In genomic region chr1:223142795-223143759, GRCh38 we compare ENCODE assay signal across 8 cellular contexts. TPM values are rescaled to one million over a fixed set of nuclear protein-coding genes. Genes with fewer than 3 reads are reported as not detected.
DNase-seq lines count a peak whose midpoint lies in the region; ATAC-seq and TF ChIP-seq lines count a peak whose summit lies in the region.

TLR5 (minus strand) TSS chr1:223143248; CDS start chr1:223113031, 30,217 bp downstream.

- intact Hi-C loops in activated T-helper 1 cell treated with anti-CD3 and anti-CD28 coated beads, Interleukin-12 subunit alpha, Interleukin-12 subunit beta, Interleukin-2, Interleukin-4 antibody, amounts not matched to agents 30 ng/mL and 10 ng/mL and 1 ng/mL, durations not matched to agents 14 hours and 24 hours and 36 hours (cut with micrococcal nuclease): loop anchor here (1.0 to 5.0 kb wide), 5 partner anchors 10 to 526 kb away; partner anchors contain the start of genes DISP1 and MIA3

- TF ChIP-seq CTCF in fibroblast of the aortic adventitia (IDR thresholded peaks at IDR 0.05; ENCODE audit: insufficient read depth, low read length) (peak; percentile 64), nephron progenitor cell (IDR thresholded peaks at IDR 0.05) (peak; percentile 56)

- H3K4me3 Mint-ChIP-seq in activated T-helper 1 cell treated with anti-CD3 and anti-CD28 coated beads, Interleukin-12 subunit alpha, Interleukin-12 subunit beta, Interleukin-2, Interleukin-4 antibody, amounts not matched to agents 30 ng/mL and 10 ng/mL and 1 ng/mL, durations not matched to agents 14 hours and 24 hours and 36 hours: peak within 1 kb of the TSS; percentile 68
- H3K4me3 Mint-ChIP-seq in nephron progenitor cell: peak within 1 kb of the TSS; percentile 74
- peak within 1 kb of the TSS; percentile 74 for H3K4me3 Mint-ChIP-seq in stimulated activated naive CD8-positive, alpha-beta T cell treated with anti-CD3 and anti-CD28 coated beads, Interleukin-15, Interleukin-2, amounts not matched to agents 100 ng/mL and 50 ng/mL, for 24 hours

- H3K4me1 Mint-ChIP-seq in activated T-helper 1 cell treated with anti-CD3 and anti-CD28 coated beads, Interleukin-12 subunit alpha, Interleukin-12 subunit beta, Interleukin-2, Interleukin-4 antibody, amounts not matched to agents 30 ng/mL and 10 ng/mL and 1 ng/mL, durations not matched to agents 14 hours and 24 hours and 36 hours (ENCODE audit: low read depth): peaks cover 7% of the 10 kb centered on the region
- H3K4me1 Mint-ChIP-seq in nephron progenitor cell: peaks cover 24% of the 10 kb centered on the region
- H3K4me1 Mint-ChIP-seq in stimulated activated naive CD8-positive, alpha-beta T cell treated with anti-CD3 and anti-CD28 coated beads, Interleukin-15, Interleukin-2, amounts not matched to agents 100 ng/mL and 50 ng/mL, for 24 hours (ENCODE audit: low read depth): peaks cover 14% of the 10 kb centered on the region

- peak; percentile 93 for ATAC-seq in GM21576 (IDR thresholded peaks at IDR 0.05; ENCODE audit: unreplicated experiment)

- H3K9me3 Mint-ChIP-seq in activated T-helper 1 cell treated with anti-CD3 and anti-CD28 coated beads, Interleukin-12 subunit alpha, Interleukin-12 subunit beta, Interleukin-2, Interleukin-4 antibody, amounts not matched to agents 30 ng/mL and 10 ng/mL and 1 ng/mL, durations not matched to agents 14 hours and 24 hours and 36 hours: peaks cover 13% of the 10 kb centered on the region
- H3K9me3 Mint-ChIP-seq in nephron progenitor cell: peaks cover 14% of the 10 kb centered on the region
- H3K9me3 Mint-ChIP-seq in stimulated activated naive CD8-positive, alpha-beta T cell treated with anti-CD3 and anti-CD28 coated beads, Interleukin-15, Interleukin-2, amounts not matched to agents 100 ng/mL and 50 ng/mL, for 24 hours: peaks cover 5% of the 10 kb centered on the region

- peak within 1 kb of the TSS; percentile 53 for H3K4me3 ChIP-seq in Jurkat, Clone E6-1 (ENCODE audit: low read length)
- H3K4me3 ChIP-seq in fibroblast of the aortic adventitia (ENCODE audit: low read depth, low read length): peak within 1 kb of the TSS; percentile 70

- DNase-seq in DMS153 (lab: John Stamatoyannopoulos, UW): peak; percentile 85
- DNase-seq in Jurkat, Clone E6-1 (ENCODE audit: low read depth, low spot score): peak; percentile 76
- peak; percentile 60 for DNase-seq in RKO (ENCODE audit: low spot score)
- DNase-seq in activated T-helper 1 cell treated with anti-CD3 and anti-CD28 coated beads, Interleukin-12 subunit alpha, Interleukin-12 subunit beta, Interleukin-2, Interleukin-4 antibody, amounts not matched to agents 30 ng/mL and 10 ng/mL and 1 ng/mL, durations not matched to agents 14 hours and 24 hours and 36 hours (ENCODE audit: low spot score): peak; percentile 82
- peak; percentile 38 for DNase-seq in fibroblast of the aortic adventitia (ENCODE audit: low read depth)
- peak; percentile 92 for DNase-seq in nephron progenitor cell

- H3K27me3 Mint-ChIP-seq in activated T-helper 1 cell treated with anti-CD3 and anti-CD28 coated beads, Interleukin-12 subunit alpha, Interleukin-12 subunit beta, Interleukin-2, Interleukin-4 antibody, amounts not matched to agents 30 ng/mL and 10 ng/mL and 1 ng/mL, durations not matched to agents 14 hours and 24 hours and 36 hours (ENCODE audit: insufficient read depth): peaks cover 10% of the 10 kb centered on the region
- H3K27me3 Mint-ChIP-seq in nephron progenitor cell (ENCODE audit: low read depth, poor library complexity): peaks cover 18% of the 10 kb centered on the region
- H3K27me3 Mint-ChIP-seq in stimulated activated naive CD8-positive, alpha-beta T cell treated with anti-CD3 and anti-CD28 coated beads, Interleukin-15, Interleukin-2, amounts not matched to agents 100 ng/mL and 50 ng/mL, for 24 hours: peaks cover 4% of the 10 kb centered on the region

- H3K36me3 Mint-ChIP-seq in activated T-helper 1 cell treated with anti-CD3 and anti-CD28 coated beads, Interleukin-12 subunit alpha, Interleukin-12 subunit beta, Interleukin-2, Interleukin-4 antibody, amounts not matched to agents 30 ng/mL and 10 ng/mL and 1 ng/mL, durations not matched to agents 14 hours and 24 hours and 36 hours (ENCODE audit: low read depth): no peaks in the 10 kb centered on the region
- H3K36me3 Mint-ChIP-seq in nephron progenitor cell (ENCODE audit: low read depth): no peaks in the 10 kb centered on the region
- H3K36me3 Mint-ChIP-seq in stimulated activated naive CD8-positive, alpha-beta T cell treated with anti-CD3 and anti-CD28 coated beads, Interleukin-15, Interleukin-2, amounts not matched to agents 100 ng/mL and 50 ng/mL, for 24 hours (ENCODE audit: low read depth): no peaks in the 10 kb centered on the region

- peak within 1 kb of the TSS; percentile 18 for H3K27ac Mint-ChIP-seq in activated T-helper 1 cell treated with anti-CD3 and anti-CD28 coated beads, Interleukin-12 subunit alpha, Interleukin-12 subunit beta, Interleukin-2, Interleukin-4 antibody, amounts not matched to agents 30 ng/mL and 10 ng/mL and 1 ng/mL, durations not matched to agents 14 hours and 24 hours and 36 hours
- H3K27ac Mint-ChIP-seq in nephron progenitor cell: no peak within 1 kb of the TSS
- peak within 1 kb of the TSS; percentile 79 for H3K27ac Mint-ChIP-seq in stimulated activated naive CD8-positive, alpha-beta T cell treated with anti-CD3 and anti-CD28 coated beads, Interleukin-15, Interleukin-2, amounts not matched to agents 100 ng/mL and 50 ng/mL, for 24 hours

RNA-seq across cellular contexts. Expression of gene TLR5, which starts in this region (rescaled TPM):
- 1.5 TPM for polyA plus RNA-seq in Jurkat, Clone E6-1 (2012; ENCODE audit: insufficient read depth, insufficient read length)
- total RNA-seq in activated T-helper 1 cell treated with anti-CD3 and anti-CD28 coated beads, Interleukin-12 subunit alpha, Interleukin-12 subunit beta, Interleukin-2, Interleukin-4 antibody, amounts not matched to agents 30 ng/mL and 10 ng/mL and 1 ng/mL, durations not matched to agents 14 hours and 24 hours and 36 hours: not detected in 2 replicates
- total RNA-seq in fibroblast of the aortic adventitia (ENCODE audit: low replicate concordance): 0.36 TPM in 1 of 2 replicates, not detected in the other

Comparison
In these comparisons a context has a peak if more than half of its experiments do, and no peak if none do; other contexts are left out.
1. Peak in every context shown above with its lines: DNase-seq, ATAC-seq and H3K4me3 ChIP-seq.
2. Peak in DNase-seq in activated T-helper 1 cell treated with anti-CD3 and anti-CD28 coated beads, Interleukin-12 subunit alpha, Interleukin-12 subunit beta, Interleukin-2, Interleukin-4 antibody, amounts not matched to agents 30 ng/mL and 10 ng/mL and 1 ng/mL, durations not matched to agents 14 hours and 24 hours and 36 hours; RNA of the gene not detected or under 1 TPM.
3. Peak in DNase-seq and H3K4me3 ChIP-seq in fibroblast of the aortic adventitia; RNA of the gene not detected or under 1 TPM.
4. DNase-seq: peak in every context shown above with its lines; median percentile 92 in nephron progenitor cell; 85 in DMS153; 82 in activated T-helper 1 cell treated with anti-CD3 and anti-CD28 coated beads, Interleukin-12 subunit alpha, Interleukin-12 subunit beta, Interleukin-2, Interleukin-4 antibody, amounts not matched to agents 30 ng/mL and 10 ng/mL and 1 ng/mL, durations not matched to agents 14 hours and 24 hours and 36 hours; 76 in Jurkat, Clone E6-1; 60 in RKO; 38 in fibroblast of the aortic adventitia.